In genomic region chr14:77638738-77639137, GRCh38 we compare ENCODE assay signal across 1 cellular context.
TF ChIP-seq lines count a peak whose summit lies in the region.

No MANE protein-coding gene starts in this region.

TF ChIP-seq in SK-N-SH treated with all-trans-retinoic acid at 6 μM for 48 hours, 23 proteins besides CTCF, POLR2A, EP300 and RAD21 (continued from another document):
- TF ChIP-seq TSHZ2 (CRISPR knock-in tag; IDR thresholded peaks at IDR 0.05): no peak
- no peak for TF ChIP-seq ZNF565 (CRISPR knock-in tag; conservative IDR thresholded peaks at IDR 0.05; ENCODE audit: low read depth)
- no peak for TF ChIP-seq ZFP30 (CRISPR knock-in tag; IDR thresholded peaks at IDR 0.05)
